In the genomic region with DNA sequence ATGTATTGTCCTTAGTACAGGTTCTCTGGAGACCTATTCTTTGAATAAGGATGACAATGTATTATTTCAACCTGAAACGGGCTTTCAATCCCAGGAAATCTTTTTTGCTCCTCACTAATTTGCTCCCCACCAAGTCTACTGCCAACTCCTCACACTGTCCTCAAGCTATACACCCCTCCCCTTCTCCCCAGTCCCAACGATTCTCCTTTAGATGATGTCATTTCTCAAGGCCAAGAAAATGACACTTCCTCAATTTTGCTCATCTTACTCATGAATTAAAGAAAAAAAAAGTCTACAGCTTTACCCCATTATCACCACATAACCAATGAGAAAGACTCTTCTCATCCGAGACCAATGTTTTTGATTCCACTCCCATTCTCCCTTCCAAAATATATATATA, we compare ENCODE assay signal across 1 cellular context.
TF ChIP-seq lines count a peak whose summit lies in the region.

No MANE protein-coding gene starts in this region.

TF ChIP-seq in K562, 482 proteins besides CTCF, POLR2A, EP300 and RAD21:
- TF ChIP-seq, protein P1, sequence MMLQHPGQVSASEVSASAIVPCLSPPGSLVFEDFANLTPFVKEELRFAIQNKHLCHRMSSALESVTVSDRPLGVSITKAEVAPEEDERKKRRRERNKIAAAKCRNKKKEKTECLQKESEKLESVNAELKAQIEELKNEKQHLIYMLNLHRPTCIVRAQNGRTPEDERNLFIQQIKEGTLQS (IDR thresholded peaks at IDR 0.05) = peak; percentile 60
- TF ChIP-seq, protein P1 (CRISPR knock-in tag; conservative IDR thresholded peaks at IDR 0.05) = no peak
- TF ChIP-seq ZNF507 (tag; conservative IDR thresholded peaks at IDR 0.05) = no peak
- TF ChIP-seq CREM (IDR thresholded peaks at IDR 0.05; ENCODE audit: low read depth) = peak; percentile 41; the same call in 1 of the 2 replicates
- peak; percentile 86 for TF ChIP-seq SPI1 (IDR thresholded peaks at IDR 0.05; ENCODE audit: borderline replicate concordance, low read depth, low read length)
- TF ChIP-seq ATF7 (IDR thresholded peaks at IDR 0.05) = peak; percentile 52; the same call in 1 of the 2 replicates
